Comparison of ENCODE assay signal across 8 cellular contexts in the genomic region with DNA sequence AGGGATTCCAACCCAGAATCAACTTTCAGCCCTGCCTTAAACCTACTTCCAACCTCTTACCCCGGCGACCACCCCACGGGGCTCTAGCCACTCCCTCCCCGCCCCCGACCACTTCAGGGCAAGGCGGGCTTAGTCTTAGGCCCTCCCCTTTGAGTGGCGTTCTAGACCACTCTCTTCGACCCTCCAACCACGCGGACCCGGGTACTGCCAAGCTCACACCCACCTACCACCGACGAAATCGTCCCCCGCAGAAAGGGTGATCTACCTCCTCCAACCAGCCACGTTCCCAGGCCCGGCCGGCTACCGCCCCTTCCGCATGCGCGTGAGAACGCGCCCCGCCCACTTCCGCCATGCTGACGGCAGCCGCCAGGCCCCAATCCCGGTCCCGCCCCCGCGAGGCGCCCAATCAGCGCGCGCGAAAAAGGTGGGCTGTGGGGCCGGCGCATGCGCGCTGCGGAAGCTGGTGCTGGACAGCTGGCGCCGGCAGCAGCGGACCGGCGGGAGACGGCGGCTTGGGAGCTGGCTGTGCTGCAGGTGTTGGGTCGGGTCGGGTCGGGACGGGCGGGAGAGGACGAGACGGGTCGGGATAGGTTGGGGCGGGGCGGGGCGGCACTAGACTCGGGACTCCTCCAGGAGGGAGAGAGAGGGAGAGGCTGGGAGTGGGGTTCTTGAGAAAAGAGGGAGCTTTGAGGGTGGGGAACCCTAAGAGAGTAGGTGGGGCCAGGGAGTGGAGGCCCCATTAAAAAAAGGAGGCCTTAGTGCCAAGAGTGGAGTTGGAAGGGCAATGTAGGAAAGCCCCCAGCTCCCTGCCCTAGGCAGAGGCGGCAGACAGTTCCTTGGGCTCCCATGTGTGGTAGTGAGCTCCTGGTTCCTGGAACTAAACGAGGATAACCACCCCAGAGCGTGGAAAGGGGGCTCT. TPM values are rescaled to one million over a fixed set of nuclear protein-coding genes. Genes with fewer than 3 reads are reported as not detected.
DNase-seq lines count a peak whose midpoint lies in the region; ATAC-seq, FAIRE-seq and TF ChIP-seq lines count a peak whose summit lies in the region.

A gene with protein sequence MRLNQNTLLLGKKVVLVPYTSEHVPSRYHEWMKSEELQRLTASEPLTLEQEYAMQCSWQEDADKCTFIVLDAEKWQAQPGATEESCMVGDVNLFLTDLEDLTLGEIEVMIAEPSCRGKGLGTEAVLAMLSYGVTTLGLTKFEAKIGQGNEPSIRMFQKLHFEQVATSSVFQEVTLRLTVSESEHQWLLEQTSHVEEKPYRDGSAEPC (minus strand): TSS at position 302 of the 919 bp plus-strand sequence. CDS start 647 bp downstream, outside the sequence.

- TF ChIP-seq POLR2A in H54 (IDR thresholded peaks at IDR 0.05; ENCODE audit: low read depth, low read length) (peak; percentile 87), Raji (IDR thresholded peaks at IDR 0.05; ENCODE audit: insufficient read depth, low read depth, low read length) (peak; percentile 84)

- H3K27ac Mint-ChIP-seq in nephron = peak within 1 kb of the TSS; percentile 84 to 96 (median 95)

- peak within 1 kb of the TSS; percentile 96 to 98 (median 98) for H3K4me3 Mint-ChIP-seq in nephron

- DNase-seq in EH (ENCODE audit: low read depth) (peak; percentile 95), H54 (ENCODE audit: insufficient read length, low spot score) (peak; percentile 99), M059J (ENCODE audit: low read depth) (peak; percentile 92), fibroblast of the aortic adventitia (ENCODE audit: low read depth) (peak; percentile 91)
- DNase-seq in activated T-helper 9 cell treated with anti-CD3 and anti-CD28 coated beads, Interleukin-2, amount 50 U/mL, for 16 hours (ENCODE audit: low read depth) = peak; percentile 99
- DNase-seq in stimulated activated naive CD8-positive, alpha-beta T cell treated with anti-CD3 and anti-CD28 coated beads, Interleukin-15, Interleukin-2, amounts not matched to agents 100 U/mL and 50 U/mL, for 24 hours = peak; percentile 100

- no peaks in the 10 kb centered on the region for H3K27me3 Mint-ChIP-seq in nephron (ENCODE audit: low read depth)

- peak within 1 kb of the TSS; percentile 87 for H3K4me3 ChIP-seq in fibroblast of the aortic adventitia (ENCODE audit: low read depth, low read length)

- no peak for FAIRE-seq in H54 (lab: Jason Lieb, UNC)

- TF ChIP-seq CTCF in fibroblast of the aortic adventitia (IDR thresholded peaks at IDR 0.05; ENCODE audit: insufficient read depth, low read length) = no peak
- TF ChIP-seq CTCF in nephron (IDR thresholded peaks at IDR 0.05; ENCODE audit: unreplicated experiment in 3 of 3) = no peak

- peak; percentile 73 for ATAC-seq in stimulated activated naive CD8-positive, alpha-beta T cell treated with anti-CD3 and anti-CD28 coated beads, Interleukin-15, Interleukin-2, amounts not matched to agents 100 U/mL and 50 U/mL, for 24 hours

- H3K9me3 Mint-ChIP-seq in nephron = no peaks in the 10 kb centered on the region

- peaks cover 26% of the 10 kb centered on the region for H3K4me1 Mint-ChIP-seq in nephron

- H3K36me3 Mint-ChIP-seq in nephron (ENCODE audit: low read depth) = peaks cover 21% of the 10 kb centered on the region

RNA-seq across cellular contexts. Expression of the gene that starts here (rescaled TPM):
- 18.4 and 18.5 TPM in 2 replicates for total RNA-seq in M059J (2014; rRNA removed; shearing (Covaris generic))
- total RNA-seq in fibroblast of the aortic adventitia (ENCODE audit: low replicate concordance) = 20.2 and 26.5 TPM in 2 replicates

Comparison
In these comparisons a context has a peak if more than half of its experiments do, and no peak if none do; other contexts are left out.
1. Peak in every context shown above with its lines: DNase-seq, ATAC-seq and H3K4me3 ChIP-seq.